Comparison of ENCODE assay signal across 28 cellular contexts in genomic region chr20:9100721-9101120, GRCh38. TPM values are rescaled to one million over a fixed set of nuclear protein-coding genes. Genes with fewer than 3 reads are reported as not detected.
"Had no signal": no experiment of that assay in that cellular context is flagged by ENCODE, and none has a peak within 500 bp of the region (broad histone marks: within the 10 kb centered on the region; RNA-seq: fewer than 3 reads in every experiment).

No MANE protein-coding gene starts in this region.

- DNase-seq: colonic mucosa; effector memory CD4-positive, alpha-beta T cell; foreskin keratinocyte; heart right ventricle; hippocampal formation; left cardiac atrium; left lung; mesenchymal stem cell; mucosa of descending colon; naive B cell; nucleus accumbens; stimulated activated CD4-positive, alpha-beta T cell treated with anti-CD3 and anti-CD28 coated beads, Interleukin-12 subunit alpha, Interleukin-12 subunit beta, amount 100 ng/mL, for 4 hours; stimulated activated CD4-positive, alpha-beta T cell treated with anti-CD3 and anti-CD28 coated beads, Interleukin-1b, Interleukin-23, amount 100 ng/mL, for 48 hours; stimulated activated CD4-positive, alpha-beta T cell treated with anti-CD3 and anti-CD28 coated beads, Interleukin-4, amount 100 ng/mL, for 24 hours; stimulated activated naive CD4-positive, alpha-beta T cell treated with Interleukin-2 at 50 U/mL for 16 hours; testis; tibial artery had no signal

- H3K27ac ChIP-seq: colonic mucosa, esophagus muscularis mucosa, foreskin keratinocyte, gastroesophageal sphincter, heart right ventricle, left lung, prostate gland, right atrium auricular region, testis, tibial artery had no signal

- H3K4me1 ChIP-seq: colonic mucosa, gastroesophageal sphincter, left lung, prostate gland, right atrium auricular region, testis, tibial artery had no signal

- H3K9me3 Mint-ChIP-seq: dendritic cell treated with granulocyte-macrophage colony-stimulating factor and Interleukin-4, amounts not matched to agents 40 ng/mL and 50 ng/mL, for 4 days; mesothelial cell of epicardium; naive B cell; type B pancreatic cell had no signal

- ATAC-seq: foreskin keratinocyte; gastroesophageal sphincter; heart right ventricle; left cardiac atrium; left lung; mucosa of descending colon; natural killer cell treated with Interleukin-12 subunit alpha and Interleukin-12 subunit beta and Interleukin-15 and Interleukin-18, amount 100 ng/mL, for 72 hours; sciatic nerve; stimulated activated effector memory CD8-positive, alpha-beta T cell treated with anti-CD3 and anti-CD28 coated beads, Interleukin-12 subunit alpha, Interleukin-12 subunit beta, amount 100 ng/mL, for 72 hours had no signal

- H3K36me3 ChIP-seq: colonic mucosa, left lung, prostate gland, right atrium auricular region, tibial artery had no signal

- H3K9me3 ChIP-seq: colonic mucosa, esophagus muscularis mucosa, gastroesophageal sphincter, heart right ventricle, left lung, mucosa of descending colon, prostate gland, right atrium auricular region, testis, tibial artery had no signal

- H3K36me3 Mint-ChIP-seq: mesothelial cell of epicardium; naive B cell; natural killer cell treated with Interleukin-12 subunit alpha and Interleukin-12 subunit beta and Interleukin-15 and Interleukin-18, amount 100 ng/mL, for 72 hours; stimulated activated effector memory CD8-positive, alpha-beta T cell treated with anti-CD3 and anti-CD28 coated beads, Interleukin-12 subunit alpha, Interleukin-12 subunit beta, amount 100 ng/mL, for 72 hours had no signal

- H3K4me1 Mint-ChIP-seq: mesothelial cell of epicardium; naive B cell; stimulated activated effector memory CD8-positive, alpha-beta T cell treated with anti-CD3 and anti-CD28 coated beads, Interleukin-12 subunit alpha, Interleukin-12 subunit beta, amount 100 ng/mL, for 72 hours had no signal

- H3K4me3 ChIP-seq: colonic mucosa, esophagus muscularis mucosa, gastroesophageal sphincter, heart right ventricle, left lung, mucosa of descending colon, prostate gland, right atrium auricular region, smooth muscle cell, testis, tibial artery had no signal

- H3K4me3 Mint-ChIP-seq: dendritic cell treated with granulocyte-macrophage colony-stimulating factor and Interleukin-4, amounts not matched to agents 40 ng/mL and 50 ng/mL, for 4 days; mesothelial cell of epicardium; naive B cell; natural killer cell treated with Interleukin-12 subunit alpha and Interleukin-12 subunit beta and Interleukin-15 and Interleukin-18, amount 100 ng/mL, for 72 hours; stimulated activated effector memory CD8-positive, alpha-beta T cell treated with anti-CD3 and anti-CD28 coated beads, Interleukin-12 subunit alpha, Interleukin-12 subunit beta, amount 100 ng/mL, for 72 hours; type B pancreatic cell had no signal

- H3K27ac Mint-ChIP-seq: dendritic cell treated with granulocyte-macrophage colony-stimulating factor and Interleukin-4, amounts not matched to agents 40 ng/mL and 50 ng/mL, for 4 days; mesothelial cell of epicardium; naive B cell; natural killer cell treated with Interleukin-12 subunit alpha and Interleukin-12 subunit beta and Interleukin-15 and Interleukin-18, amount 100 ng/mL, for 72 hours; stimulated activated effector memory CD8-positive, alpha-beta T cell treated with anti-CD3 and anti-CD28 coated beads, Interleukin-12 subunit alpha, Interleukin-12 subunit beta, amount 100 ng/mL, for 72 hours; type B pancreatic cell had no signal

- H3K4me2 ChIP-seq: smooth muscle cell had no signal

- H3K27me3 Mint-ChIP-seq: dendritic cell treated with granulocyte-macrophage colony-stimulating factor and Interleukin-4, amounts not matched to agents 40 ng/mL and 50 ng/mL, for 4 days; type B pancreatic cell had no signal

- H3K27me3 ChIP-seq: colonic mucosa, esophagus muscularis mucosa, foreskin keratinocyte, gastroesophageal sphincter, heart right ventricle, left lung, right atrium auricular region, testis, tibial artery had no signal

RNA-seq across cellular contexts. Expression of gene PLCB4, which starts 31.8 kb away (rescaled TPM):
- total RNA-seq: natural killer cell treated with Interleukin-12 subunit alpha and Interleukin-12 subunit beta and Interleukin-15 and Interleukin-18, amount 100 ng/mL, for 72 hours had no signal
